Comparison of ENCODE assay signal across 8 cellular contexts in the genomic region with DNA sequence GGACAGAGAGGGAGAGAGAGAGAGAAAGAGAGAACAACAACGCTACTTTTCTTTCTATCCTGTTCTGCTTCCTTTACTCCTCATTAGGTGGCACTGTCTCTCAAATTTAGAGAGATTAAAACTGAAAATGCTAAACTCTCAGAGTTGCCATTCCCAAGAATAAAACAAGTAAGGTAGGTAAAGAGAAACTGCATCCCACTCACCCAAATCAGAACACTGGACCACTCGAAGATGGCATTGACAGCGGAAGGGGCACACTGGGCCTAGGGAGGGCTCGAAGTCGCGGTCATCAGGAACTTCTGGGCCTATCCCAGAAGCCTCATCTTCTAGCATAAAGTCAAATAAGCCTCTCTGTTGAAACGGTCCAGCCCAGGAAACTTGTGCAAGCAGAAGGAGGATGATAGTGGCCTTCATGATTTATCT. TPM values are rescaled to one million over a fixed set of nuclear protein-coding genes. Genes with fewer than 3 reads are reported as not detected.
A peak's percentile ranks its signal among the peaks of the same experiment; 100 is the strongest.
DNase-seq lines count a peak whose midpoint lies in the region; ATAC-seq and TF ChIP-seq lines count a peak whose summit lies in the region.

No MANE protein-coding gene starts in this region.

- no peak overlapping the region for H3K27ac Mint-ChIP-seq in activated CD4-positive, alpha-beta T cell treated with anti-CD3 and anti-CD28 coated beads, Interleukin-2, amount 10 ng/mL, durations not matched to agents 24 days and 14 days

- H3K4me1 ChIP-seq in osteoblast (ENCODE audit: insufficient read depth, low read length) = peaks cover 51% of the 10 kb centered on the region

- no peaks in the 10 kb centered on the region for H3K27me3 ChIP-seq in osteoblast (ENCODE audit: insufficient read depth, low read length)

- peak; percentile 10 for DNase-seq in ELF-1 (ENCODE audit: low read depth, low spot score)
- peak; percentile 34 for DNase-seq in NCI-H526 treated with DMSO at 0.1 percent for 48 hours (lab: John Stamatoyannopoulos, UW)
- DNase-seq in osteoblast (ENCODE audit: insufficient read length, low spot score, missing footprints) = no peak
- DNase-seq in cerebellar nuclear complex (lab: John Stamatoyannopoulos, UW) = no peak
- DNase-seq in NCI-H2107 treated with DMSO at 0.1 percent for 48 hours (lab: John Stamatoyannopoulos, UW; ENCODE audit: unreplicated experiment) = no peak
- DNase-seq in activated CD4-positive, alpha-beta T cell treated with anti-CD3 and anti-CD28 coated beads, Interleukin-2, amount 10 ng/mL, durations not matched to agents 24 days and 14 days = no peak

- H3K79me2 ChIP-seq in osteoblast (ENCODE audit: insufficient read depth, low read length) = peaks cover 47% of the 10 kb centered on the region

- peak overlapping the region; percentile 70 for H3K27ac ChIP-seq in osteoblast (ENCODE audit: low read depth, low read length)

- peak; percentile 62 for TF ChIP-seq CTCF in osteoblast (IDR thresholded peaks at IDR 0.05; ENCODE audit: extremely low read depth, low read depth, low read length)

- intact Hi-C loops in activated CD4-positive, alpha-beta T cell treated with anti-CD3 and anti-CD28 coated beads, Interleukin-2, amount 10 ng/mL, durations not matched to agents 24 days and 14 days (cut with micrococcal nuclease) = loop anchor here (5.0 kb wide), 1 partner anchor 149 kb away; no protein-coding TSS in a partner anchor

- H3K4me3 Mint-ChIP-seq in activated CD4-positive, alpha-beta T cell treated with anti-CD3 and anti-CD28 coated beads, Interleukin-2, amount 10 ng/mL, durations not matched to agents 24 days and 14 days = no peak overlapping the region

- no peaks in the 10 kb centered on the region for H3K36me3 Mint-ChIP-seq in activated CD4-positive, alpha-beta T cell treated with anti-CD3 and anti-CD28 coated beads, Interleukin-2, amount 10 ng/mL, durations not matched to agents 24 days and 14 days (ENCODE audit: low read depth)

- H3K36me3 ChIP-seq in osteoblast (ENCODE audit: insufficient read depth, low read length) = peaks cover 10% of the 10 kb centered on the region

- ATAC-seq in esophagus mucosa (peak; percentile 38), GM18520 (IDR thresholded peaks at IDR 0.05; ENCODE audit: unreplicated experiment) (no peak)

- no peaks in the 10 kb centered on the region for H3K9me3 Mint-ChIP-seq in activated CD4-positive, alpha-beta T cell treated with anti-CD3 and anti-CD28 coated beads, Interleukin-2, amount 10 ng/mL, durations not matched to agents 24 days and 14 days

- peak overlapping the region; percentile 78 for H2AFZ ChIP-seq in osteoblast (ENCODE audit: low read length)

- peak overlapping the region; percentile 76 for H3K4me2 ChIP-seq in osteoblast (ENCODE audit: insufficient read depth, low read length)

- H4K20me1 ChIP-seq in osteoblast (ENCODE audit: insufficient read depth, low read length) = no peaks in the 10 kb centered on the region

- no peaks in the 10 kb centered on the region for H3K9me3 ChIP-seq in osteoblast (ENCODE audit: low read depth, low read length)

- peak overlapping the region; percentile 73 for H3K4me3 ChIP-seq in osteoblast (ENCODE audit: insufficient read depth, low read length)

- no peaks in the 10 kb centered on the region for H3K27me3 Mint-ChIP-seq in activated CD4-positive, alpha-beta T cell treated with anti-CD3 and anti-CD28 coated beads, Interleukin-2, amount 10 ng/mL, durations not matched to agents 24 days and 14 days

- peaks cover 2% of the 10 kb centered on the region for H3K4me1 Mint-ChIP-seq in activated CD4-positive, alpha-beta T cell treated with anti-CD3 and anti-CD28 coated beads, Interleukin-2, amount 10 ng/mL, durations not matched to agents 24 days and 14 days

RNA-seq across cellular contexts. Expression of a gene that starts 4.5 kb away (rescaled TPM):
- 57.4 TPM for total RNA-seq in esophagus mucosa
- 1,107 and 1,400 TPM in 2 replicates for total RNA-seq in osteoblast
- not detected in 2 replicates for total RNA-seq in activated CD4-positive, alpha-beta T cell treated with anti-CD3 and anti-CD28 coated beads, Interleukin-2, amount 10 ng/mL, durations not matched to agents 24 days and 14 days

Comparison
In these comparisons a context has a peak if more than half of its experiments do, and no peak if none do; other contexts are left out.
1. DNase-seq: peak in ELF-1 (single experiment) and NCI-H526 treated with DMSO at 0.1 percent for 48 hours (single experiment); none in osteoblast (single experiment), cerebellar nuclear complex (0 of 2), NCI-H2107 treated with DMSO at 0.1 percent for 48 hours (single experiment) and activated CD4-positive, alpha-beta T cell treated with anti-CD3 and anti-CD28 coated beads, Interleukin-2, amount 10 ng/mL, durations not matched to agents 24 days and 14 days (single experiment).
2. RNA of a gene that starts 4.5 kb away (total RNA-seq): 1,107 to 1,400 TPM in osteoblast and 57.4 TPM in esophagus mucosa (single experiment); not detected in activated CD4-positive, alpha-beta T cell treated with anti-CD3 and anti-CD28 coated beads, Interleukin-2, amount 10 ng/mL, durations not matched to agents 24 days and 14 days; every median in the first group is over 10 times any median in the second.